1 cellular context compared by ENCODE assay signal in the genomic region with DNA sequence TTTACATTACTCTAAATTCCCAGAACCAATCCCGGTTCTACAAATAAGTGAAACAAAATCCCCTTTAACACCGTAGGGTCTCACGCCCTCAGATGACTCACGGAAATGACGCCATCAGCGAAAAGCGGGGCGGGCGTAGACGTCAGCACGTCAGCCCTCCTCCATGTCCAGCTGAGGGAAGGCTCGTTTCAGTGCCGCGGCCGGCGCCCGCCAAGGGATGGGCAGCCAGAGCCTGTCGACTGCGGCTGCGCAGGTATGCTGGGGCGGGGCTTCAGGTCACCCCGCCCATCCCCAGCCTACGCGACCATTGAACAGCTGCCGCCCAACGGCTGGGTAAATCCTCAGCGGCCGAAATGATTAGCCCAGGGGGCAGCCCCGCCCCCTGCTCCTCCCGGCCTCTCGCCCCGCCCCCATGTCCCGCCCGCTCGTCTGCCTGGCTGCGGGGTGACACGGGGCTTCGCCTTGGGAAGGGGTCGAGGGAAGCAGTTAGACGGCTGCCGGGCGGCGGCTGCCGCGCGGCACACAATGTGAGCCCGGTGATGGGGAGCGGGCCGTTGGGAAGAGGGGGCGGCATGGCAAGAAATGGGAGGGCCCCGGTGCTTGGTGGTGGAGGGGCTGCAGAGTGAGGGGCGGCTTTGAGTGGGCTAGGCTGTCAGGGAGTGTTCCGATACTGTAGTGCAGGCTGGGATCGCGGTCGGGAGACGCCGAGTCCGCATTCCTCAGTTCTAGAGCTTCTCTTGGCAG.
TF ChIP-seq lines count a peak whose summit lies in the region.

A gene (plus strand): TSS at position 420 of the 744 bp plus-strand sequence. CDS start 1,510 bp downstream, outside the sequence.

TF ChIP-seq in HepG2, 621 proteins besides CTCF, POLR2A, EP300 and RAD21 (continued from another document and continues in another):
- TF ChIP-seq GFI1 (CRISPR knock-in tag; IDR thresholded peaks at IDR 0.05; ENCODE audit: borderline replicate concordance): peak; percentile 72
- TF ChIP-seq ZNF251 (CRISPR knock-in tag; IDR thresholded peaks at IDR 0.05): no peak
- TF ChIP-seq ZNF354B (CRISPR knock-in tag; IDR thresholded peaks at IDR 0.05): no peak
- TF ChIP-seq ZNF446 (CRISPR knock-in tag; IDR thresholded peaks at IDR 0.05): peak; percentile 89; the same call in 1 of the 2 replicates
- TF ChIP-seq ZNF792 (CRISPR knock-in tag; IDR thresholded peaks at IDR 0.05): peak; percentile 82; the same call in 1 of the 2 replicates
- TF ChIP-seq, protein P1, sequence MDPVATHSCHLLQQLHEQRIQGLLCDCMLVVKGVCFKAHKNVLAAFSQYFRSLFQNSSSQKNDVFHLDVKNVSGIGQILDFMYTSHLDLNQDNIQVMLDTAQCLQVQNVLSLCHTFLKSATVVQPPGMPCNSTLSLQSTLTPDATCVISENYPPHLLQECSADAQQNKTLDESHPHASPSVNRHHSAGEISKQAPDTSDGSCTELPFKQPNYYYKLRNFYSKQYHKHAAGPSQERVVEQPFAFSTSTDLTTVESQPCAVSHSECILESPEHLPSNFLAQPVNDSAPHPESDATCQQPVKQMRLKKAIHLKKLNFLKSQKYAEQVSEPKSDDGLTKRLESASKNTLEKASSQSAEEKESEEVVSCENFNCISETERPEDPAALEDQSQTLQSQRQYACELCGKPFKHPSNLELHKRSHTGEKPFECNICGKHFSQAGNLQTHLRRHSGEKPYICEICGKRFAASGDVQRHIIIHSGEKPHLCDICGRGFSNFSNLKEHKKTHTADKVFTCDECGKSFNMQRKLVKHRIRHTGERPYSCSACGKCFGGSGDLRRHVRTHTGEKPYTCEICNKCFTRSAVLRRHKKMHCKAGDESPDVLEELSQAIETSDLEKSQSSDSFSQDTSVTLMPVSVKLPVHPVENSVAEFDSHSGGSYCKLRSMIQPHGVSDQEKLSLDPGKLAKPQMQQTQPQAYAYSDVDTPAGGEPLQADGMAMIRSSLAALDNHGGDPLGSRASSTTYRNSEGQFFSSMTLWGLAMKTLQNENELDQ (CRISPR knock-in tag; IDR thresholded peaks at IDR 0.05; ENCODE audit: borderline replicate concordance): 0 out of 2 replicates have a peak, but pooled peaks have one; percentile 25
- no peak for TF ChIP-seq ARID2 (CRISPR knock-in tag; IDR thresholded peaks at IDR 0.05; ENCODE audit: borderline replicate concordance)
- no peak; the same call in none of the 2 replicates for TF ChIP-seq ZNF317 (CRISPR knock-in tag; IDR thresholded peaks at IDR 0.05)
- TF ChIP-seq, protein P2, sequence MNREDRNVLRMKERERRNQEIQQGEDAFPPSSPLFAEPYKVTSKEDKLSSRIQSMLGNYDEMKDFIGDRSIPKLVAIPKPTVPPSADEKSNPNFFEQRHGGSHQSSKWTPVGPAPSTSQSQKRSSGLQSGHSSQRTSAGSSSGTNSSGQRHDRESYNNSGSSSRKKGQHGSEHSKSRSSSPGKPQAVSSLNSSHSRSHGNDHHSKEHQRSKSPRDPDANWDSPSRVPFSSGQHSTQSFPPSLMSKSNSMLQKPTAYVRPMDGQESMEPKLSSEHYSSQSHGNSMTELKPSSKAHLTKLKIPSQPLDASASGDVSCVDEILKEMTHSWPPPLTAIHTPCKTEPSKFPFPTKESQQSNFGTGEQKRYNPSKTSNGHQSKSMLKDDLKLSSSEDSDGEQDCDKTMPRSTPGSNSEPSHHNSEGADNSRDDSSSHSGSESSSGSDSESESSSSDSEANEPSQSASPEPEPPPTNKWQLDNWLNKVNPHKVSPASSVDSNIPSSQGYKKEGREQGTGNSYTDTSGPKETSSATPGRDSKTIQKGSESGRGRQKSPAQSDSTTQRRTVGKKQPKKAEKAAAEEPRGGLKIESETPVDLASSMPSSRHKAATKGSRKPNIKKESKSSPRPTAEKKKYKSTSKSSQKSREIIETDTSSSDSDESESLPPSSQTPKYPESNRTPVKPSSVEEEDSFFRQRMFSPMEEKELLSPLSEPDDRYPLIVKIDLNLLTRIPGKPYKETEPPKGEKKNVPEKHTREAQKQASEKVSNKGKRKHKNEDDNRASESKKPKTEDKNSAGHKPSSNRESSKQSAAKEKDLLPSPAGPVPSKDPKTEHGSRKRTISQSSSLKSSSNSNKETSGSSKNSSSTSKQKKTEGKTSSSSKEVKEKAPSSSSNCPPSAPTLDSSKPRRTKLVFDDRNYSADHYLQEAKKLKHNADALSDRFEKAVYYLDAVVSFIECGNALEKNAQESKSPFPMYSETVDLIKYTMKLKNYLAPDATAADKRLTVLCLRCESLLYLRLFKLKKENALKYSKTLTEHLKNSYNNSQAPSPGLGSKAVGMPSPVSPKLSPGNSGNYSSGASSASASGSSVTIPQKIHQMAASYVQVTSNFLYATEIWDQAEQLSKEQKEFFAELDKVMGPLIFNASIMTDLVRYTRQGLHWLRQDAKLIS (CRISPR knock-in tag; IDR thresholded peaks at IDR 0.05): no peak
- TF ChIP-seq KDM3A (CRISPR knock-in tag; IDR thresholded peaks at IDR 0.05; ENCODE audit: low read depth): peak; percentile 80; the same call in 1 of the 2 replicates
- no peak; the same call in 1 of the 2 replicates for TF ChIP-seq ZNF83 (CRISPR knock-in tag; IDR thresholded peaks at IDR 0.05; ENCODE audit: borderline replicate concordance)
- TF ChIP-seq NCOA5 (CRISPR knock-in tag; IDR thresholded peaks at IDR 0.05): no peak
- TF ChIP-seq TBX2 (CRISPR knock-in tag; IDR thresholded peaks at IDR 0.05; ENCODE audit: borderline replicate concordance): peak; percentile 87
- TF ChIP-seq GATAD1 (CRISPR knock-in tag; IDR thresholded peaks at IDR 0.05): peak; percentile 86
- no peak for TF ChIP-seq MLLT10 (CRISPR knock-in tag; IDR thresholded peaks at IDR 0.05)
- TF ChIP-seq ZNF367 (CRISPR knock-in tag; IDR thresholded peaks at IDR 0.05; ENCODE audit: borderline replicate concordance): no peak
- no peak for TF ChIP-seq ZNF3 (CRISPR knock-in tag; IDR thresholded peaks at IDR 0.05)
- TF ChIP-seq ZNF841 (CRISPR knock-in tag; IDR thresholded peaks at IDR 0.05; ENCODE audit: borderline replicate concordance): no peak
- 0 out of 2 replicates have a peak, but pooled peaks have one; percentile 67 for TF ChIP-seq REL (CRISPR knock-in tag; conservative IDR thresholded peaks at IDR 0.05)
- no peak for TF ChIP-seq ZNF577 (CRISPR knock-in tag; IDR thresholded peaks at IDR 0.05; ENCODE audit: borderline replicate concordance, low read depth)
- TF ChIP-seq CHD4 (IDR thresholded peaks at IDR 0.05; ENCODE audit: borderline replicate concordance, low read length): no peak
- no peak for TF ChIP-seq ZNF143 (CRISPR knock-in tag; IDR thresholded peaks at IDR 0.05)
- TF ChIP-seq, protein P3, sequence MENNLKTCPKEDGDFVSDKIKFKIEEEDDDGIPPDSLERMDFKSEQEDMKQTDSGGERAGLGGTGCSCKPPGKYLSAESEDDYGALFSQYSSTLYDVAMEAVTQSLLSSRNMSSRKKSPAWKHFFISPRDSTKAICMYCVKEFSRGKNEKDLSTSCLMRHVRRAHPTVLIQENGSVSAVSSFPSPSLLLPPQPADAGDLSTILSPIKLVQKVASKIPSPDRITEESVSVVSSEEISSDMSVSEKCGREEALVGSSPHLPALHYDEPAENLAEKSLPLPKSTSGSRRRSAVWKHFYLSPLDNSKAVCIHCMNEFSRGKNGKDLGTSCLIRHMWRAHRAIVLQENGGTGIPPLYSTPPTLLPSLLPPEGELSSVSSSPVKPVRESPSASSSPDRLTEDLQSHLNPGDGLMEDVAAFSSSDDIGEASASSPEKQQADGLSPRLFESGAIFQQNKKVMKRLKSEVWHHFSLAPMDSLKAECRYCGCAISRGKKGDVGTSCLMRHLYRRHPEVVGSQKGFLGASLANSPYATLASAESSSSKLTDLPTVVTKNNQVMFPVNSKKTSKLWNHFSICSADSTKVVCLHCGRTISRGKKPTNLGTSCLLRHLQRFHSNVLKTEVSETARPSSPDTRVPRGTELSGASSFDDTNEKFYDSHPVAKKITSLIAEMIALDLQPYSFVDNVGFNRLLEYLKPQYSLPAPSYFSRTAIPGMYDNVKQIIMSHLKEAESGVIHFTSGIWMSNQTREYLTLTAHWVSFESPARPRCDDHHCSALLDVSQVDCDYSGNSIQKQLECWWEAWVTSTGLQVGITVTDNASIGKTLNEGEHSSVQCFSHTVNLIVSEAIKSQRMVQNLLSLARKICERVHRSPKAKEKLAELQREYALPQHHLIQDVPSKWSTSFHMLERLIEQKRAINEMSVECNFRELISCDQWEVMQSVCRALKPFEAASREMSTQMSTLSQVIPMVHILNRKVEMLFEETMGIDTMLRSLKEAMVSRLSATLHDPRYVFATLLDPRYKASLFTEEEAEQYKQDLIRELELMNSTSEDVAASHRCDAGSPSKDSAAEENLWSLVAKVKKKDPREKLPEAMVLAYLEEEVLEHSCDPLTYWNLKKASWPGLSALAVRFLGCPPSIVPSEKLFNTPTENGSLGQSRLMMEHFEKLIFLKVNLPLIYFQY (CRISPR knock-in tag; IDR thresholded peaks at IDR 0.05; ENCODE audit: borderline replicate concordance): no peak
- peak; percentile 84; the same call in 1 of the 2 replicates for TF ChIP-seq HIVEP1 (CRISPR knock-in tag; IDR thresholded peaks at IDR 0.05)
- TF ChIP-seq, protein P4, sequence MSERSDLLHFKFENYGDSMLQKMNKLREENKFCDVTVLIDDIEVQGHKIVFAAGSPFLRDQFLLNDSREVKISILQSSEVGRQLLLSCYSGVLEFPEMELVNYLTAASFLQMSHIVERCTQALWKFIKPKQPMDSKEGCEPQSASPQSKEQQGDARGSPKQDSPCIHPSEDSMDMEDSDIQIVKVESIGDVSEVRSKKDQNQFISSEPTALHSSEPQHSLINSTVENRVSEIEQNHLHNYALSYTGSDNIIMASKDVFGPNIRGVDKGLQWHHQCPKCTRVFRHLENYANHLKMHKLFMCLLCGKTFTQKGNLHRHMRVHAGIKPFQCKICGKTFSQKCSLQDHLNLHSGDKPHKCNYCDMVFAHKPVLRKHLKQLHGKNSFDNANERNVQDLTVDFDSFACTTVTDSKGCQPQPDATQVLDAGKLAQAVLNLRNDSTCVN (CRISPR knock-in tag; IDR thresholded peaks at IDR 0.05; ENCODE audit: borderline replicate concordance): peak; percentile 70; the same call in 1 of the 2 replicates
- TF ChIP-seq, protein P5, sequence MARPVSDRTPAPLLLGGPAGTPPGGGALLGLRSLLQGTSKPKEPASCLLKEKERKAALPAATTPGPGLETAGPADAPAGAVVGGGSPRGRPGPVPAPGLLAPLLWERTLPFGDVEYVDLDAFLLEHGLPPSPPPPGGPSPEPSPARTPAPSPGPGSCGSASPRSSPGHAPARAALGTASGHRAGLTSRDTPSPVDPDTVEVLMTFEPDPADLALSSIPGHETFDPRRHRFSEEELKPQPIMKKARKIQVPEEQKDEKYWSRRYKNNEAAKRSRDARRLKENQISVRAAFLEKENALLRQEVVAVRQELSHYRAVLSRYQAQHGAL (CRISPR knock-in tag; IDR thresholded peaks at IDR 0.05; ENCODE audit: not compliant biosample characterization): no peak
- TF ChIP-seq, protein P6, sequence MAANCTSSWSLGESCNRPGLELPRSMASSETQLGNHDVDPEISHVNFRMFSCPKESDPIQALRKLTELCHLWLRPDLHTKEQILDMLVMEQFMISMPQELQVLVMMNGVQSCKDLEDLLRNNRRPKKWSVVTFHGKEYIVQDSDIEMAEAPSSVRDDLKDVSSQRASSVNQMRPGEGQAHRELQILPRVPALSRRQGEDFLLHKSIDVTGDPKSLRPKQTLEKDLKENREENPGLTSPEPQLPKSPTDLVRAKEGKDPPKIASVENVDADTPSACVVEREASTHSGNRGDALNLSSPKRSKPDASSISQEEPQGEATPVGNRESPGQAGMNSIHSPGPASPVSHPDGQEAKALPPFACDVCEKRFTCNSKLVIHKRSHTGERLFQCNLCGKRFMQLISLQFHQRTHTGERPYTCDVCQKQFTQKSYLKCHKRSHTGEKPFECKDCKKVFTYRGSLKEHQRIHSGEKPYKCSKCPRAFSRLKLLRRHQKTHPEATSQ (CRISPR knock-in tag; IDR thresholded peaks at IDR 0.05; ENCODE audit: borderline replicate concordance): no peak; the same call in 1 of the 2 replicates
- TF ChIP-seq ATRX (CRISPR knock-in tag; IDR thresholded peaks at IDR 0.05; ENCODE audit: borderline replicate concordance): no peak
- TF ChIP-seq, protein P7, sequence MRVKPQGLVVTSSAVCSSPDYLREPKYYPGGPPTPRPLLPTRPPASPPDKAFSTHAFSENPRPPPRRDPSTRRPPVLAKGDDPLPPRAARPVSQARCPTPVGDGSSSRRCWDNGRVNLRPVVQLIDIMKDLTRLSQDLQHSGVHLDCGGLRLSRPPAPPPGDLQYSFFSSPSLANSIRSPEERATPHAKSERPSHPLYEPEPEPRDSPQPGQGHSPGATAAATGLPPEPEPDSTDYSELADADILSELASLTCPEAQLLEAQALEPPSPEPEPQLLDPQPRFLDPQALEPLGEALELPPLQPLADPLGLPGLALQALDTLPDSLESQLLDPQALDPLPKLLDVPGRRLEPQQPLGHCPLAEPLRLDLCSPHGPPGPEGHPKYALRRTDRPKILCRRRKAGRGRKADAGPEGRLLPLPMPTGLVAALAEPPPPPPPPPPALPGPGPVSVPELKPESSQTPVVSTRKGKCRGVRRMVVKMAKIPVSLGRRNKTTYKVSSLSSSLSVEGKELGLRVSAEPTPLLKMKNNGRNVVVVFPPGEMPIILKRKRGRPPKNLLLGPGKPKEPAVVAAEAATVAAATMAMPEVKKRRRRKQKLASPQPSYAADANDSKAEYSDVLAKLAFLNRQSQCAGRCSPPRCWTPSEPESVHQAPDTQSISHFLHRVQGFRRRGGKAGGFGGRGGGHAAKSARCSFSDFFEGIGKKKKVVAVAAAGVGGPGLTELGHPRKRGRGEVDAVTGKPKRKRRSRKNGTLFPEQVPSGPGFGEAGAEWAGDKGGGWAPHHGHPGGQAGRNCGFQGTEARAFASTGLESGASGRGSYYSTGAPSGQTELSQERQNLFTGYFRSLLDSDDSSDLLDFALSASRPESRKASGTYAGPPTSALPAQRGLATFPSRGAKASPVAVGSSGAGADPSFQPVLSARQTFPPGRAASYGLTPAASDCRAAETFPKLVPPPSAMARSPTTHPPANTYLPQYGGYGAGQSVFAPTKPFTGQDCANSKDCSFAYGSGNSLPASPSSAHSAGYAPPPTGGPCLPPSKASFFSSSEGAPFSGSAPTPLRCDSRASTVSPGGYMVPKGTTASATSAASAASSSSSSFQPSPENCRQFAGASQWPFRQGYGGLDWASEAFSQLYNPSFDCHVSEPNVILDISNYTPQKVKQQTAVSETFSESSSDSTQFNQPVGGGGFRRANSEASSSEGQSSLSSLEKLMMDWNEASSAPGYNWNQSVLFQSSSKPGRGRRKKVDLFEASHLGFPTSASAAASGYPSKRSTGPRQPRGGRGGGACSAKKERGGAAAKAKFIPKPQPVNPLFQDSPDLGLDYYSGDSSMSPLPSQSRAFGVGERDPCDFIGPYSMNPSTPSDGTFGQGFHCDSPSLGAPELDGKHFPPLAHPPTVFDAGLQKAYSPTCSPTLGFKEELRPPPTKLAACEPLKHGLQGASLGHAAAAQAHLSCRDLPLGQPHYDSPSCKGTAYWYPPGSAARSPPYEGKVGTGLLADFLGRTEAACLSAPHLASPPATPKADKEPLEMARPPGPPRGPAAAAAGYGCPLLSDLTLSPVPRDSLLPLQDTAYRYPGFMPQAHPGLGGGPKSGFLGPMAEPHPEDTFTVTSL (CRISPR knock-in tag; IDR thresholded peaks at IDR 0.05; ENCODE audit: borderline replicate concordance): no peak
- no peak for TF ChIP-seq ZNF546 (CRISPR knock-in tag; conservative IDR thresholded peaks at IDR 0.05)
- peak; percentile 51; the same call in 1 of the 2 replicates for TF ChIP-seq ZNF263 (CRISPR knock-in tag; IDR thresholded peaks at IDR 0.05)
- TF ChIP-seq, protein P8, sequence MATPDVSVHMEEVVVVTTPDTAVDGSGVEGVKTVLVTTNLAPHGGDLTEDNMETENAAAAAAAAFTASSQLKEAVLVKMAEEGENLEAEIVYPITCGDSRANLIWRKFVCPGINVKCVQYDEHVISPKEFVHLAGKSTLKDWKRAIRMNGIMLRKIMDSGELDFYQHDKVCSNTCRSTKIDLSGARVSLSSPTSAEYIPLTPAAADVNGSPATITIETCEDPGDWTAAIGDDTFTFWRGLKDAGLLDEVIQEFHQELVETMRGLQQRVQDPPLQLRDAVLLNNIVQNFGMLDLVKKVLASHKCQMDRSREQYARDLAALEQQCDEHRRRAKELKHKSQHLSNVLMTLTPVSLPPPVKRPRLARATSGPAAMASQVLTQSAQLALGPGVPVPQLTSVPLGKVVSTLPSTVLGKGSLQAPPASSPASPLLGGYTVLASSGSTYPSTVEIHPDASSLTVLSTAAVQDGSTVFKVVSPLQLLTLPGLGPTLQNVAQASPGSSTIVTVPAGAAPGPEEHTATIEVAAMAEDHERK (CRISPR knock-in tag; IDR thresholded peaks at IDR 0.05; ENCODE audit: low read depth): peak; percentile 88
